1 cellular context compared by ENCODE assay signal in genomic region chr12:131192951-131193350, GRCh38.
TF ChIP-seq lines count a peak whose summit lies in the region.

No MANE protein-coding gene starts in this region.

TF ChIP-seq in SK-N-SH treated with all-trans-retinoic acid at 6 μM for 48 hours, 23 proteins besides CTCF, POLR2A, EP300 and RAD21 (continued from another document):
- TF ChIP-seq CSRNP3 (CRISPR knock-in tag; IDR thresholded peaks at IDR 0.05), result no peak
- TF ChIP-seq ESRRG (CRISPR knock-in tag; IDR thresholded peaks at IDR 0.05), result no peak
- no peak for TF ChIP-seq GLIS3 (CRISPR knock-in tag; IDR thresholded peaks at IDR 0.05)
- no peak for TF ChIP-seq ZNF70 (CRISPR knock-in tag; IDR thresholded peaks at IDR 0.05)
- no peak for TF ChIP-seq ZFP3 (CRISPR knock-in tag; IDR thresholded peaks at IDR 0.05)
- no peak for TF ChIP-seq TSHZ2 (CRISPR knock-in tag; IDR thresholded peaks at IDR 0.05)
